ENCODE assay signal across 8 cellular contexts in the genomic region with DNA sequence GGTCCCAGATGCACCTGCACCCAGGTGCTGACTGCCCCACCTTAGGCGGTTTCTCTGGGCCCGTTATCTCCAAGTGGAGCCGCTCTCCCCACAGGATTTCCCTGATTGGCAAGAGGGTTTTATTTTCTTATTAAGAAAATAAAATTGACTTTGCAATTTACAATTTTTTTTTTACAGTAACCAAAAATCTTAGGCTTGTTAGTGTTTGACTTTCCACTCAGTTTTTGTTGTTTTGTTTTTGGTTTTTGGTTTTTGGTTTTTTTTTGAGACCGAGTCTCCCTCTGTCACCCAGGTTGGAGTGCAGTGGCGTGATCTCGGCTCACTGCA. TPM values are rescaled to one million over a fixed set of nuclear protein-coding genes. Genes with fewer than 3 reads are reported as not detected.
DNase-seq lines count a peak whose midpoint lies in the region; ATAC-seq and TF ChIP-seq lines count a peak whose summit lies in the region.

No MANE protein-coding gene starts in this region.

- CTCF ChIA-PET in mammary epithelial cell (lab: Charles Lee; ENCODE audit: low non-redundant PET): no interaction called here

- H2AFZ ChIP-seq in mammary epithelial cell (ENCODE audit: low read depth, low read length): peak overlapping the region; percentile 78

- no peaks in the 10 kb centered on the region for H4K20me1 ChIP-seq in mammary epithelial cell (ENCODE audit: insufficient read depth, low read length)

- peak overlapping the region; percentile 98 for H3K4me2 ChIP-seq in mammary epithelial cell (ENCODE audit: insufficient read depth, low read depth, low read length)

- H3K4me1 ChIP-seq in cardiac muscle cell (ENCODE audit: low read depth) (no peaks in the 10 kb centered on the region), mammary epithelial cell (ENCODE audit: insufficient read depth, low read length) (peaks cover 10% of the 10 kb centered on the region), mucosa of stomach (ENCODE audit: control insufficient read depth, insufficient read depth, low read length) (peaks cover 11% of the 10 kb centered on the region), upper lobe of right lung (peaks cover 7% of the 10 kb centered on the region)

- H3K9me3 ChIP-seq in cardiac muscle cell (ENCODE audit: low read depth): no peaks in the 10 kb centered on the region
- H3K9me3 ChIP-seq in mammary epithelial cell (replicated peaks; ENCODE audit: insufficient read depth, low read length): no peaks in the 10 kb centered on the region
- H3K9me3 ChIP-seq in mucosa of stomach (ENCODE audit: control insufficient read depth, low read length): no peaks in the 10 kb centered on the region
- H3K9me3 ChIP-seq in upper lobe of right lung: no peaks in the 10 kb centered on the region

- H3K4me3 ChIP-seq in cardiac muscle cell: peak overlapping the region; percentile 92
- H3K4me3 ChIP-seq in mammary epithelial cell (replicated peaks in 1 of 3; ENCODE audit: insufficient read depth in 1 of 3, low read depth in 2 of 3, low read length in 3 of 3): peak overlapping the region; percentile 64 to 73 (median 66)
- no peak overlapping the region for H3K4me3 ChIP-seq in mucosa of stomach (ENCODE audit: low read length)
- H3K4me3 ChIP-seq in upper lobe of right lung: peak overlapping the region; percentile 74

- no TSS peak for BruUV-seq in mammary epithelial cell (replicated peaks; lab: Mats Ljungman, UMichigan)

- in situ Hi-C loops in mammary epithelial cell (cut with MboI; ENCODE audit: low sequenced_read_pairs in 2 of 2): no loop called here

- intact Hi-C loops in Right ventricle myocardium inferior (cut with DNase I): loop anchor here (5.0 kb wide), 1 partner anchor 50 kb away; a partner anchor contains a TSS
- intact Hi-C loops in mammary epithelial cell (cut with micrococcal nuclease): no loop called here
- intact Hi-C loops in upper lobe of right lung (cut with DNase I): no loop called here

- no peak for DNase-seq in cardiac muscle cell (ENCODE audit: low read depth in 1 of 2, low spot score in 1 of 2)
- no peak for DNase-seq in Right ventricle myocardium inferior (ENCODE audit: missing footprints)
- no peak for DNase-seq in mammary epithelial cell
- no peak for DNase-seq in upper lobe of right lung
- DNase-seq in activated CD8-positive, alpha-beta memory T cell treated with anti-CD3 and anti-CD28 coated beads for 24 hours: no peak
- no peak for DNase-seq in superior temporal gyrus (ENCODE audit: extremely low spot score)
- DNase-seq in OCI-M1 (lab: John Stamatoyannopoulos, UW): no peak

- 5% methylated on average over 2 of the region's 6 CpGs for WGBS in mammary epithelial cell (ENCODE audit: low coverage, missing lambda C conversion rate)

- peaks cover 5% of the 10 kb centered on the region for H3K36me3 ChIP-seq in cardiac muscle cell
- no peaks in the 10 kb centered on the region for H3K36me3 ChIP-seq in mammary epithelial cell (ENCODE audit: insufficient read depth, low read length)
- no peaks in the 10 kb centered on the region for H3K36me3 ChIP-seq in mucosa of stomach (ENCODE audit: control insufficient read depth, insufficient read depth, low read length)
- peaks cover 4% of the 10 kb centered on the region for H3K36me3 ChIP-seq in upper lobe of right lung

- ATAC-seq in Right ventricle myocardium inferior (no peak), upper lobe of right lung (no peak)

- H3K9ac ChIP-seq in mammary epithelial cell (ENCODE audit: insufficient read depth, low read length) (no peak overlapping the region), mucosa of stomach (ENCODE audit: low read length) (peak overlapping the region; percentile 66)

- no peak overlapping the region for H3K27ac ChIP-seq in cardiac muscle cell
- no peak overlapping the region for H3K27ac ChIP-seq in mammary epithelial cell (ENCODE audit: insufficient read depth, low read depth, low read length)
- H3K27ac ChIP-seq in upper lobe of right lung: no peak overlapping the region

- H3K79me2 ChIP-seq in mammary epithelial cell (ENCODE audit: insufficient read depth, low read length): peaks cover 4% of the 10 kb centered on the region

- H3K27me3 ChIP-seq in cardiac muscle cell (no peaks in the 10 kb centered on the region), mammary epithelial cell (ENCODE audit: insufficient read depth, low read length) (peaks cover 2% of the 10 kb centered on the region), mucosa of stomach (ENCODE audit: control insufficient read depth, insufficient read depth, low read length) (no peaks in the 10 kb centered on the region), upper lobe of right lung (no peaks in the 10 kb centered on the region)

- TF ChIP-seq CTCF in cardiac muscle cell (IDR thresholded peaks at IDR 0.05; ENCODE audit: low read depth, low read length) (no peak), mammary epithelial cell (conservative IDR thresholded peaks at IDR 0.05 in 1 of 2, IDR thresholded peaks at IDR 0.05 in 1 of 2; ENCODE audit: extremely low read depth in 1 of 2, insufficient read depth in 1 of 2, low read depth in 1 of 2, low read length in 2 of 2) (no peak), upper lobe of right lung (IDR thresholded peaks at IDR 0.05) (no peak)

- dilution Hi-C loops in mammary epithelial cell (cut with HindIII; ENCODE audit: low sequenced_read_pairs): no loop called here

RNA-seq across cellular contexts. Expression of a gene that starts 4.8 kb away (rescaled TPM):
- total RNA-seq in cardiac muscle cell (0.09 TPM in 1 of 2 replicates, not detected in the other), Right ventricle myocardium inferior (not detected), mammary epithelial cell (not detected), upper lobe of right lung (not detected)
- polyA plus RNA-seq in cardiac muscle cell (0.56 and 0.71 TPM in 2 replicates), mammary epithelial cell (not detected)
- polyA minus RNA-seq in mammary epithelial cell: not detected

RNA-seq across cellular contexts. Expression of a gene that starts 25.1 kb away (rescaled TPM):
- 20.9 and 28.4 TPM in 2 replicates for total RNA-seq in cardiac muscle cell
- 25.8 and 39.3 TPM in 2 replicates for polyA plus RNA-seq in cardiac muscle cell
- total RNA-seq in Right ventricle myocardium inferior: 13.0 TPM
- 1 to 10 TPM; 1.2 to 2.1 TPM for total RNA-seq in mammary epithelial cell
- 0.59 TPM for polyA plus RNA-seq in mammary epithelial cell
- polyA minus RNA-seq in mammary epithelial cell: not detected
- 9.3 TPM for total RNA-seq in upper lobe of right lung

RNA-seq across cellular contexts. Expression of a gene that starts 48.8 kb away (rescaled TPM):
- 53.5 and 67.5 TPM in 2 replicates for total RNA-seq in cardiac muscle cell
- 61.5 and 78.3 TPM in 2 replicates for polyA plus RNA-seq in cardiac muscle cell
- total RNA-seq in Right ventricle myocardium inferior: 54.5 TPM
- total RNA-seq in mammary epithelial cell: 10 to 100 TPM; 31.2 to 40.2 TPM
- 19.8 TPM for polyA plus RNA-seq in mammary epithelial cell
- 46.5 TPM for polyA minus RNA-seq in mammary epithelial cell
- total RNA-seq in upper lobe of right lung: 34.2 TPM
